Comparison of ENCODE assay signal across 10 cellular contexts in the genomic region with DNA sequence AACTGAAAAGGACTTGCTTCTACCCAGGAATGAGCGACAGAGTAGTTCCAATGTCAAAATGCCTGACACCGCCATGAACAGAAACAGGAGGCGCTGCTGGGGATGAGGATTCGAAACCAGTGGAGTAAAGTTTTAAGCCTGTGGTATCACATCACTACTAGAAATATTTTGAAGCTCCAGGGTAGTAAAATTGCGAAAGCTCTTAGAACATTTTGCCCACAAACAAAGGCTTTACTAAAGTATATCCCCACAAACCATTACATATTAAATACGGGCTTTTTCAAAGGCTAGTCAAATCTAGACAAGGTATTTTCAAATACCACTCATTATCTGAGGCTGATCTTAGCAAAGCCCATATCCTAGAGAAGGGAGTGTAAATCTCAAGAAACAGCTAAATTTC. TPM values are rescaled to one million over a fixed set of nuclear protein-coding genes. Genes with fewer than 3 reads are reported as not detected.
DNase-seq lines count a peak whose midpoint lies in the region; ATAC-seq, FAIRE-seq and TF ChIP-seq lines count a peak whose summit lies in the region.
"Had no signal": no experiment of that assay in that cellular context is flagged by ENCODE, and none has a peak within 500 bp of the region (broad histone marks: within the 10 kb centered on the region; RNA-seq: fewer than 3 reads in every experiment).

No MANE protein-coding gene starts in this region.

- no peak for TF ChIP-seq EP300 in GM12878 (IDR thresholded peaks at IDR 0.05; ENCODE audit: borderline replicate concordance in 1 of 2, control insufficient read depth in 1 of 2, low read depth in 2 of 2, low read length in 2 of 2)

- intact Hi-C loops in GM12878 (cut with micrococcal nuclease; ENCODE audit: unreplicated experiment) = loop anchor here (2.0 kb wide), 1 partner anchor 95 kb away; a partner anchor contains a TSS

- CTCF ChIA-PET in GM12878 (lab: Yijun Ruan, JAX) = interaction anchor here (0.9 to 2.4 kb wide), 10 partner anchors 8 to 117 kb away, joined by 3 to 10 read pairs (median 3); a partner anchor contains a TSS

- H3K9me3 Mint-ChIP-seq in neural crest cell = no peaks in the 10 kb centered on the region

- H3K27ac ChIP-seq in DND-41 (ENCODE audit: low read length) (peak overlapping the region; percentile 49), GM12878 (ENCODE audit: control insufficient read depth, insufficient read depth) (no peak overlapping the region), small intestine (ENCODE audit: low read depth in 1 of 2, low read length in 1 of 2) (no peak overlapping the region)

- H3K27me3 Mint-ChIP-seq in neural crest cell (ENCODE audit: low read depth) = no peaks in the 10 kb centered on the region

- H3K79me2 ChIP-seq in DND-41 (ENCODE audit: insufficient read depth, low read length) (peaks cover 65% of the 10 kb centered on the region), GM12878 (ENCODE audit: control insufficient read depth, insufficient read depth, low read length) (peaks cover 32% of the 10 kb centered on the region)

- peaks cover 35% of the 10 kb centered on the region for H3K4me1 Mint-ChIP-seq in neural crest cell

- in situ Hi-C loops in GM12878 (cut with MboI) = loop anchor here (25.0 kb wide), 1 partner anchor 614 kb away; no protein-coding TSS in a partner anchor

- H3K9me3 ChIP-seq in DND-41 (ENCODE audit: insufficient read depth, low read length, severe bottlenecking) = no peaks in the 10 kb centered on the region
- no peaks in the 10 kb centered on the region for H3K9me3 ChIP-seq in GM12878 (replicated peaks; ENCODE audit: control insufficient read depth, insufficient read depth, low read length)
- H3K9me3 ChIP-seq in small intestine (ENCODE audit: control insufficient read depth, low read depth) = no peaks in the 10 kb centered on the region
- H3K9me3 ChIP-seq: transverse colon had no signal

- H3K36me3 ChIP-seq in DND-41 (ENCODE audit: insufficient read depth, low read length) (peaks cover 57% of the 10 kb centered on the region), GM12878 (ENCODE audit: control insufficient read depth in 2 of 2, insufficient read depth in 2 of 2, low read length in 1 of 2) (peaks cover 7 to 31% of the 10 kb centered on the region in 2 experiments), small intestine (ENCODE audit: control insufficient read depth in 2 of 2, insufficient read depth in 2 of 2, low read length in 2 of 2) (peaks cover 6 to 7% of the 10 kb centered on the region in 2 donors)

- H4K20me1 ChIP-seq in DND-41 (ENCODE audit: insufficient read depth, low read length) = peaks cover 9% of the 10 kb centered on the region; the same call in 1 of the 2 replicates
- H4K20me1 ChIP-seq in GM12878 (ENCODE audit: control insufficient read depth, insufficient read depth) = no peaks in the 10 kb centered on the region

- no peak overlapping the region for H3K27ac Mint-ChIP-seq in neural crest cell (ENCODE audit: unreplicated experiment)

- H3K4me2 ChIP-seq in DND-41 (ENCODE audit: insufficient read depth, low read length) (peak overlapping the region; percentile 85), GM12878 (ENCODE audit: control insufficient read depth, insufficient read depth) (peak overlapping the region; percentile 78)

- H3K36me3 Mint-ChIP-seq in neural crest cell (ENCODE audit: low read depth) = peaks cover 14% of the 10 kb centered on the region

- TF ChIP-seq POLR2A in GM12878 (IDR thresholded peaks at IDR 0.05; ENCODE audit: low read depth, low read length) = no peak

- WGBS in GM12878 (ENCODE audit: insufficient coverage, insufficient replicate concordance, low lambda C conversion rate, missing lambda C conversion rate) = 12% methylated on average over 6 of the region's 6 CpGs
- WGBS in small intestine, 3 donors = 84 to 94% (median 88%) methylated on average over 6 of the region's 6 CpGs

- DNase-seq in DND-41 (no peak), MV-4-11 (lab: John Stamatoyannopoulos, UW) (peak; percentile 91), GM12878 (ENCODE audit: low read depth, low spot score) (no peak), neural crest cell (ENCODE audit: low read depth, low spot score) (no peak), small intestine (no peak)
- DNase-seq in stimulated activated CD4-positive, alpha-beta T cell treated with anti-CD3 and anti-CD28 coated beads, Interleukin-4, amount 100 ng/mL, for 24 hours = no peak
- no peak for DNase-seq in stimulated activated CD4-positive, alpha-beta T cell treated with anti-CD3 and anti-CD28 coated beads, Interleukin-2, amount 100 ng/mL, for 24 hours
- DNase-seq: NCI-H1417, transverse colon had no signal

- FAIRE-seq in GM12878 (lab: Jason Lieb, UNC) = no peak
- FAIRE-seq in small intestine (lab: Jason Lieb, UNC) = no peak

- peaks cover 41% of the 10 kb centered on the region for H3K4me1 ChIP-seq in DND-41 (ENCODE audit: insufficient read depth, low read length)
- peaks cover 14% of the 10 kb centered on the region for H3K4me1 ChIP-seq in GM12878 (ENCODE audit: control insufficient read depth, insufficient read depth, low read length)
- peaks cover 0 to 5% of the 10 kb centered on the region in 2 donors for H3K4me1 ChIP-seq in small intestine (ENCODE audit: control insufficient read depth in 2 of 2, insufficient read depth in 1 of 2, low read depth in 1 of 2, low read length in 1 of 2)

- no TSS peak for BruUV-seq in GM12878 (replicated peaks; lab: Mats Ljungman, UMichigan)

- SMC1A ChIA-PET in GM12878 (lab: Charles Lee; ENCODE audit: uncharacterized antibody, unreplicated experiment) = interaction anchor here (0.7 to 2.1 kb wide), 9 partner anchors 8 to 145 kb away, joined by 3 to 9 read pairs (median 5); no protein-coding TSS in a partner anchor

- H3K4me3 ChIP-seq in DND-41 (ENCODE audit: low read depth in 1 of 2, low read length in 2 of 2) (0 out of 4 replicates have a peak overlapping the region, but pooled peaks of 1 of the 2 experiments have one; percentile 73), GM12878 (no peak overlapping the region), small intestine (ENCODE audit: low read depth in 1 of 2, low read length in 2 of 2) (no peak overlapping the region)
- H3K4me3 ChIP-seq: transverse colon had no signal

- TF ChIP-seq CTCF in DND-41 (IDR thresholded peaks at IDR 0.05; ENCODE audit: borderline replicate concordance, extremely low read depth, low read length, poor library complexity, severe bottlenecking) (no peak), GM12878 (IDR thresholded peaks at IDR 0.05 in 2 of 3, conservative IDR thresholded peaks at IDR 0.05 in 1 of 3; ENCODE audit: control insufficient read depth in 2 of 3, extremely low read depth in 1 of 3, insufficient read depth in 1 of 3, low read depth in 3 of 3, low read length in 3 of 3) (no peak), neural crest cell (conservative IDR thresholded peaks at IDR 0.05) (no peak)

- RAD21 ChIA-PET in GM12878 (lab: Charles Lee; ENCODE audit: unreplicated experiment) = interaction anchor here (0.6 to 1.6 kb wide), 4 partner anchors 12 to 205 kb away, joined by 3 to 7 read pairs (median 4); no protein-coding TSS in a partner anchor

- ATAC-seq in DND-41 (ENCODE audit: insufficient read depth, low read depth) (no peak), GM12878 (peak; percentile 16), HG02678 (IDR thresholded peaks at IDR 0.05; ENCODE audit: unreplicated experiment) (no peak)

- peak overlapping the region; percentile 88 for H3K9ac ChIP-seq in DND-41 (ENCODE audit: low read depth, low read length)
- peak overlapping the region; percentile 15; the same call in 1 of the 2 replicates for H3K9ac ChIP-seq in GM12878 (ENCODE audit: control insufficient read depth, insufficient read depth, low read length)

- H3K4me3 Mint-ChIP-seq in neural crest cell = peak overlapping the region; percentile 86

- H2AFZ ChIP-seq in DND-41 (ENCODE audit: low read depth, low read length) = no peak overlapping the region
- H2AFZ ChIP-seq in GM12878 (ENCODE audit: control insufficient read depth, low read depth, low read length) = no peak overlapping the region

- no peak for TF ChIP-seq RAD21 in GM12878 (IDR thresholded peaks at IDR 0.05; ENCODE audit: insufficient read depth, low read depth, low read length)

- H3K27me3 ChIP-seq in DND-41 (ENCODE audit: insufficient read depth, low read length, poor library complexity) = no peaks in the 10 kb centered on the region
- no peaks in the 10 kb centered on the region for H3K27me3 ChIP-seq in GM12878 (replicated peaks in 1 of 2; ENCODE audit: control insufficient read depth in 2 of 2, insufficient read depth in 2 of 2, low read length in 1 of 2)
- H3K27me3 ChIP-seq in small intestine (ENCODE audit: control insufficient read depth in 2 of 2, insufficient read depth in 2 of 2, low read length in 2 of 2) = no peaks in the 10 kb centered on the region
- H3K27me3 ChIP-seq: transverse colon had no signal

- POLR2A ChIA-PET in GM12878 (lab: Charles Lee) = interaction anchor here (0.6 kb wide), 1 partner anchor 368 kb away, joined by 4 read pairs; no protein-coding TSS in a partner anchor

RNA-seq across cellular contexts. Expression of a gene that starts 2.4 kb away (rescaled TPM):
- total RNA-seq in GM12878 (2013; cell fraction: nucleolus; rRNA removed) = 46.3 and 60.4 TPM in 2 replicates
- 334 and 363 TPM in 2 replicates for total RNA-seq in GM12878 (2014; rRNA removed)
- 240 and 248 TPM in 2 replicates for total RNA-seq in GM12878 (2014; rRNA removed; fragmentation: Illumina TruSeq; extraction: Trizol)
- total RNA-seq in GM12878 (2021) = 195 TPM in 2 replicates
- 110 TPM for polyA plus RNA-seq in GM12878 (2011; ENCODE audit: low read depth)
- 463 and 554 TPM in 2 replicates for polyA plus RNA-seq in GM12878 (2011; rRNA removed)
- 198 and 231 TPM in 2 replicates for polyA plus RNA-seq in GM12878 (2011; cell fraction: cytosol; rRNA removed)
- 171 and 180 TPM in 2 replicates for polyA plus RNA-seq in GM12878 (2011; cell fraction: nucleus; rRNA removed)
- polyA plus RNA-seq in GM12878 (2012) = 130 and 177 TPM in 2 replicates
- polyA plus RNA-seq in GM12878 (2014; fragmentation: Illumina TruSeq; extraction: Trizol) = 262 and 272 TPM in 2 replicates
- polyA plus RNA-seq in GM12878 (2014; fragmentation: Nextera tagmentation; extraction: Ambion mirVana) = 1,000 to 10,000 TPM in 1 of 2 experiments, 100 to 1,000 TPM in 1; 827 to 1,431 TPM
- polyA plus RNA-seq in GM12878 (2014; rRNA removed) = 254 and 258 TPM in 2 replicates
- 100 to 1,000 TPM; 631 to 689 TPM for polyA plus RNA-seq in GM12878 (2016; fragmentation: Nextera tagmentation; extraction: Ambion mirVana)
- 268 and 279 TPM in 2 replicates for polyA minus RNA-seq in GM12878 (2011; rRNA and poly(A)+ RNA removed)
- polyA minus RNA-seq in GM12878 (2011; cell fraction: cytosol; rRNA and poly(A)+ RNA removed) = 55.9 and 72.6 TPM in 2 replicates
- polyA minus RNA-seq in GM12878 (2011; cell fraction: nucleus; rRNA and poly(A)+ RNA removed) = 53.2 and 79.4 TPM in 2 replicates
- total RNA-seq in neural crest cell = 144 and 147 TPM in 2 replicates
- 100 to 1,000 TPM; 134 to 222 (median 201) TPM for polyA plus RNA-seq in small intestine

RNA-seq across cellular contexts. Expression of a gene that starts 10.7 kb away (rescaled TPM):
- total RNA-seq in GM12878 (2013; cell fraction: nucleolus; rRNA removed) = 17.9 and 30.9 TPM in 2 replicates
- total RNA-seq in GM12878 (2014; rRNA removed) (41.7 and 44.9 TPM in 2 replicates), GM12878 (2014; rRNA removed; fragmentation: Illumina TruSeq; extraction: Trizol) (37.8 and 40.7 TPM in 2 replicates), GM12878 (2021) (39.7 and 45.3 TPM in 2 replicates), neural crest cell (17.2 and 19.9 TPM in 2 replicates)
- polyA plus RNA-seq in GM12878 (2011; ENCODE audit: low read depth) = 22.3 TPM
- polyA plus RNA-seq in GM12878 (2011; rRNA removed) (40.7 and 48.5 TPM in 2 replicates), GM12878 (2014; fragmentation: Illumina TruSeq; extraction: Trizol) (45.9 and 81.1 TPM in 2 replicates), GM12878 (2014; fragmentation: Nextera tagmentation; extraction: Ambion mirVana) (100 to 1,000 TPM in 1 of 2 experiments, 10 to 100 TPM in 1; 71.9 to 111 TPM), GM12878 (2014; rRNA removed) (51.8 and 54.4 TPM in 2 replicates), GM12878 (2016; fragmentation: Nextera tagmentation; extraction: Ambion mirVana) (10 to 100 TPM; 58.1 to 61.2 TPM), small intestine (10 to 100 TPM; 54.3 to 63.7 (median 54.6) TPM)
- 31.6 and 32.4 TPM in 2 replicates for polyA plus RNA-seq in GM12878 (2011; cell fraction: cytosol; rRNA removed)
- 39.3 and 40.6 TPM in 2 replicates for polyA plus RNA-seq in GM12878 (2011; cell fraction: nucleus; rRNA removed)
- 21.5 and 27.6 TPM in 2 replicates for polyA plus RNA-seq in GM12878 (2012)
- 22.2 and 24.2 TPM in 2 replicates for polyA minus RNA-seq in GM12878 (2011; rRNA and poly(A)+ RNA removed)
- polyA minus RNA-seq in GM12878 (2011; cell fraction: cytosol; rRNA and poly(A)+ RNA removed) = 10.5 and 13.4 TPM in 2 replicates
- 7.7 and 16.3 TPM in 2 replicates for polyA minus RNA-seq in GM12878 (2011; cell fraction: nucleus; rRNA and poly(A)+ RNA removed)

RNA-seq across cellular contexts. Expression of a gene that starts 31.2 kb away (rescaled TPM):
- total RNA-seq in GM12878 (2013; cell fraction: nucleolus; rRNA removed) = 11.5 and 12.2 TPM in 2 replicates
- total RNA-seq in GM12878 (2014; rRNA removed) (15.3 and 15.6 TPM in 2 replicates), GM12878 (2014; rRNA removed; fragmentation: Illumina TruSeq; extraction: Trizol) (13.4 and 14.1 TPM in 2 replicates), GM12878 (2021) (20.7 and 21.4 TPM in 2 replicates), neural crest cell (13.5 and 13.9 TPM in 2 replicates)
- polyA plus RNA-seq in GM12878 (2011; ENCODE audit: low read depth) = 7.6 TPM
- polyA plus RNA-seq in GM12878 (2011; rRNA removed) (2.8 and 4.0 TPM in 2 replicates), GM12878 (2014; fragmentation: Illumina TruSeq; extraction: Trizol) (21.3 and 22.1 TPM in 2 replicates), GM12878 (2014; fragmentation: Nextera tagmentation; extraction: Ambion mirVana) (under 1 TPM; 0.11 to 0.86 TPM), GM12878 (2014; rRNA removed) (13.4 and 13.9 TPM in 2 replicates), GM12878 (2016; fragmentation: Nextera tagmentation; extraction: Ambion mirVana) (1 to 10 TPM; 5.7 to 6.7 TPM), small intestine (10 to 100 TPM; 24.4 to 50.5 (median 27.7) TPM)
- polyA plus RNA-seq in GM12878 (2011; cell fraction: cytosol; rRNA removed) = 3.7 and 3.9 TPM in 2 replicates
- polyA plus RNA-seq in GM12878 (2011; cell fraction: nucleus; rRNA removed) = 7.0 and 7.8 TPM in 2 replicates
- 13.7 and 16.7 TPM in 2 replicates for polyA plus RNA-seq in GM12878 (2012)
- 2.6 and 3.5 TPM in 2 replicates for polyA minus RNA-seq in GM12878 (2011; rRNA and poly(A)+ RNA removed)
- polyA minus RNA-seq in GM12878 (2011; cell fraction: cytosol; rRNA and poly(A)+ RNA removed) = 1.3 and 1.9 TPM in 2 replicates
- polyA minus RNA-seq in GM12878 (2011; cell fraction: nucleus; rRNA and poly(A)+ RNA removed) = 2.4 and 3.3 TPM in 2 replicates
